Comparison of ENCODE assay signal across 1 cellular context in the genomic region with DNA sequence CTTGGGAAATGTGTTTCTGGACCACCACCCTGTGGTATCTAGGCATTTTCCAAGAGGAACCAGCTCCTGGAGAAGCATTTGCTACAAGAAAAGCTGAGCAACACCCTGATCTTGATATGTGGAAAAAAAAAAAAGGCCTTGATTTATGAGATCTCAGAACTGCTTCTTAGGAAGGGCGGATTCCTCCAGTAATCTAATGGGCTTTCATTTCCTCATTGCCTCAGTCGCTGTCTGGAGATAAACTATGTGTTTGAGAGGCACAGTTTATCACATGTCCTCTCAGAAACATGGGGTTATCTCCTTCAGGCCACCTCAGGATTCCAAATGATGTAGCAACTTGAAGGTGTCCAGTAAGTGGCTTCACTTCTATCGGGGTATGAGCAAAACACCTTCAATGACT.
TF ChIP-seq lines count a peak whose summit lies in the region.

No MANE protein-coding gene starts in this region.

TF ChIP-seq in K562, 482 proteins besides CTCF, POLR2A, EP300 and RAD21 (continued from another document and continues in another):
- TF ChIP-seq RBM14 (IDR thresholded peaks at IDR 0.05; ENCODE audit: borderline replicate concordance, insufficient read depth, low read depth, low read length) (no peak), GABPB1 (CRISPR knock-in tag; IDR thresholded peaks at IDR 0.05) (no peak), EP400 (IDR thresholded peaks at IDR 0.05) (no peak), ELF2 (CRISPR knock-in tag; IDR thresholded peaks at IDR 0.05) (no peak), HDAC1 (IDR thresholded peaks at IDR 0.05) (no peak), NEUROD1 (IDR thresholded peaks at IDR 0.05; ENCODE audit: borderline replicate concordance, low read depth, low read length, partially characterized antibody) (no peak), KLF10 (CRISPR knock-in tag; IDR thresholded peaks at IDR 0.05) (no peak), DPF2 (IDR thresholded peaks at IDR 0.05) (no peak), SRSF3 (IDR thresholded peaks at IDR 0.05; ENCODE audit: insufficient read depth, low read length) (no peak), TEAD1 (CRISPR knock-in tag; IDR thresholded peaks at IDR 0.05) (0 out of 4 replicates have a peak, but pooled peaks of 1 of the 2 experiments have one; percentile 17), SMARCA5 (IDR thresholded peaks at IDR 0.05) (no peak), MEIS2 (IDR thresholded peaks at IDR 0.05; ENCODE audit: partially characterized antibody) (peak; percentile 88), LEF1 (IDR thresholded peaks at IDR 0.05) (no peak), ZC3H11A (IDR thresholded peaks at IDR 0.05; ENCODE audit: low read depth, low read length) (no peak), HDAC3 (IDR thresholded peaks at IDR 0.05; ENCODE audit: borderline replicate concordance, partially characterized antibody) (no peak), ZKSCAN8 (CRISPR knock-in tag; IDR thresholded peaks at IDR 0.05) (0 out of 2 replicates have a peak, but pooled peaks have one; percentile 36), NCOA2 (IDR thresholded peaks at IDR 0.05; ENCODE audit: partially characterized antibody in 2 of 2) (no peak), CCNT2 (IDR thresholded peaks at IDR 0.05; ENCODE audit: borderline replicate concordance, extremely low read depth, insufficient read length, low read depth, low read length) (peak; percentile 20), TEAD2 (tag; IDR thresholded peaks at IDR 0.05) (no peak), RCOR1 (IDR thresholded peaks at IDR 0.05; ENCODE audit: borderline replicate concordance in 1 of 2, low read depth in 2 of 2, low read length in 2 of 2) (peak in 1 of 2 experiments; percentile 78; a peak in 1 of 4 replicates), RHOXF2B (CRISPR knock-in tag; conservative IDR thresholded peaks at IDR 0.05) (no peak), ETV1 (tag; conservative IDR thresholded peaks at IDR 0.05; ENCODE audit: low read depth) (0 out of 2 replicates have a peak, but pooled peaks have one; percentile 33), ZNF766 (CRISPR knock-in tag; conservative IDR thresholded peaks at IDR 0.05) (0 out of 2 replicates have a peak, but pooled peaks have one; percentile 11), ZNF551 (CRISPR knock-in tag; IDR thresholded peaks at IDR 0.05) (no peak), HSF4 (CRISPR knock-in tag; IDR thresholded peaks at IDR 0.05; ENCODE audit: borderline replicate concordance) (no peak), TAL1 (IDR thresholded peaks at IDR 0.05) (peak; percentile 38), SREBF2 (CRISPR knock-in tag; IDR thresholded peaks at IDR 0.05) (no peak), MCM2 (IDR thresholded peaks at IDR 0.05; ENCODE audit: low read depth) (no peak), ZKSCAN1 (IDR thresholded peaks at IDR 0.05; ENCODE audit: low read depth, low read length) (no peak), ZNF780A (CRISPR knock-in tag; IDR thresholded peaks at IDR 0.05) (no peak), KHSRP (IDR thresholded peaks at IDR 0.05) (no peak)
- TF ChIP-seq, protein P1, sequence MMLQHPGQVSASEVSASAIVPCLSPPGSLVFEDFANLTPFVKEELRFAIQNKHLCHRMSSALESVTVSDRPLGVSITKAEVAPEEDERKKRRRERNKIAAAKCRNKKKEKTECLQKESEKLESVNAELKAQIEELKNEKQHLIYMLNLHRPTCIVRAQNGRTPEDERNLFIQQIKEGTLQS (IDR thresholded peaks at IDR 0.05): no peak
- TF ChIP-seq, protein P1 (CRISPR knock-in tag; conservative IDR thresholded peaks at IDR 0.05): no peak
- TF ChIP-seq, protein P2, sequence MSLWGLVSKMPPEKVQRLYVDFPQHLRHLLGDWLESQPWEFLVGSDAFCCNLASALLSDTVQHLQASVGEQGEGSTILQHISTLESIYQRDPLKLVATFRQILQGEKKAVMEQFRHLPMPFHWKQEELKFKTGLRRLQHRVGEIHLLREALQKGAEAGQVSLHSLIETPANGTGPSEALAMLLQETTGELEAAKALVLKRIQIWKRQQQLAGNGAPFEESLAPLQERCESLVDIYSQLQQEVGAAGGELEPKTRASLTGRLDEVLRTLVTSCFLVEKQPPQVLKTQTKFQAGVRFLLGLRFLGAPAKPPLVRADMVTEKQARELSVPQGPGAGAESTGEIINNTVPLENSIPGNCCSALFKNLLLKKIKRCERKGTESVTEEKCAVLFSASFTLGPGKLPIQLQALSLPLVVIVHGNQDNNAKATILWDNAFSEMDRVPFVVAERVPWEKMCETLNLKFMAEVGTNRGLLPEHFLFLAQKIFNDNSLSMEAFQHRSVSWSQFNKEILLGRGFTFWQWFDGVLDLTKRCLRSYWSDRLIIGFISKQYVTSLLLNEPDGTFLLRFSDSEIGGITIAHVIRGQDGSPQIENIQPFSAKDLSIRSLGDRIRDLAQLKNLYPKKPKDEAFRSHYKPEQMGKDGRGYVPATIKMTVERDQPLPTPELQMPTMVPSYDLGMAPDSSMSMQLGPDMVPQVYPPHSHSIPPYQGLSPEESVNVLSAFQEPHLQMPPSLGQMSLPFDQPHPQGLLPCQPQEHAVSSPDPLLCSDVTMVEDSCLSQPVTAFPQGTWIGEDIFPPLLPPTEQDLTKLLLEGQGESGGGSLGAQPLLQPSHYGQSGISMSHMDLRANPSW (CRISPR knock-in tag; IDR thresholded peaks at IDR 0.05): no peak
- TF ChIP-seq, protein P3, sequence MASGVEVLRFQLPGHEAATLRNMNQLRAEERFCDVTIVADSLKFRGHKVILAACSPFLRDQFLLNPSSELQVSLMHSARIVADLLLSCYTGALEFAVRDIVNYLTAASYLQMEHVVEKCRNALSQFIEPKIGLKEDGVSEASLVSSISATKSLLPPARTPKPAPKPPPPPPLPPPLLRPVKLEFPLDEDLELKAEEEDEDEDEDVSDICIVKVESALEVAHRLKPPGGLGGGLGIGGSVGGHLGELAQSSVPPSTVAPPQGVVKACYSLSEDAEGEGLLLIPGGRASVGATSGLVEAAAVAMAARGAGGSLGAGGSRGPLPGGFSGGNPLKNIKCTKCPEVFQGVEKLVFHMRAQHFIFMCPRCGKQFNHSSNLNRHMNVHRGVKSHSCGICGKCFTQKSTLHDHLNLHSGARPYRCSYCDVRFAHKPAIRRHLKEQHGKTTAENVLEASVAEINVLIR (CRISPR knock-in tag; IDR thresholded peaks at IDR 0.05): no peak
- TF ChIP-seq, protein P4, sequence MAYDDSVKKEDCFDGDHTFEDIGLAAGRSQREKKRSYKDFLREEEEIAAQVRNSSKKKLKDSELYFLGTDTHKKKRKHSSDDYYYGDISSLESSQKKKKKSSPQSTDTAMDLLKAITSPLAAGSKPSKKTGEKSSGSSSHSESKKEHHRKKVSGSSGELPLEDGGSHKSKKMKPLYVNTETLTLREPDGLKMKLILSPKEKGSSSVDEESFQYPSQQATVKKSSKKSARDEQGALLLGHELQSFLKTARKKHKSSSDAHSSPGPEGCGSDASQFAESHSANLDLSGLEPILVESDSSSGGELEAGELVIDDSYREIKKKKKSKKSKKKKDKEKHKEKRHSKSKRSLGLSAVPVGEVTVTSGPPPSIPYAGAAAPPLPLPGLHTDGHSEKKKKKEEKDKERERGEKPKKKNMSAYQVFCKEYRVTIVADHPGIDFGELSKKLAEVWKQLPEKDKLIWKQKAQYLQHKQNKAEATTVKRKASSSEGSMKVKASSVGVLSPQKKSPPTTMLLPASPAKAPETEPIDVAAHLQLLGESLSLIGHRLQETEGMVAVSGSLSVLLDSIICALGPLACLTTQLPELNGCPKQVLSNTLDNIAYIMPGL (CRISPR knock-in tag; IDR thresholded peaks at IDR 0.05): no peak
- TF ChIP-seq, protein P5, sequence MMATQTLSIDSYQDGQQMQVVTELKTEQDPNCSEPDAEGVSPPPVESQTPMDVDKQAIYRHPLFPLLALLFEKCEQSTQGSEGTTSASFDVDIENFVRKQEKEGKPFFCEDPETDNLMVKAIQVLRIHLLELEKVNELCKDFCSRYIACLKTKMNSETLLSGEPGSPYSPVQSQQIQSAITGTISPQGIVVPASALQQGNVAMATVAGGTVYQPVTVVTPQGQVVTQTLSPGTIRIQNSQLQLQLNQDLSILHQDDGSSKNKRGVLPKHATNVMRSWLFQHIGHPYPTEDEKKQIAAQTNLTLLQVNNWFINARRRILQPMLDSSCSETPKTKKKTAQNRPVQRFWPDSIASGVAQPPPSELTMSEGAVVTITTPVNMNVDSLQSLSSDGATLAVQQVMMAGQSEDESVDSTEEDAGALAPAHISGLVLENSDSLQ (IDR thresholded peaks at IDR 0.05): peak; percentile 31; the same call in 1 of the 2 replicates
- TF ChIP-seq, protein P6, sequence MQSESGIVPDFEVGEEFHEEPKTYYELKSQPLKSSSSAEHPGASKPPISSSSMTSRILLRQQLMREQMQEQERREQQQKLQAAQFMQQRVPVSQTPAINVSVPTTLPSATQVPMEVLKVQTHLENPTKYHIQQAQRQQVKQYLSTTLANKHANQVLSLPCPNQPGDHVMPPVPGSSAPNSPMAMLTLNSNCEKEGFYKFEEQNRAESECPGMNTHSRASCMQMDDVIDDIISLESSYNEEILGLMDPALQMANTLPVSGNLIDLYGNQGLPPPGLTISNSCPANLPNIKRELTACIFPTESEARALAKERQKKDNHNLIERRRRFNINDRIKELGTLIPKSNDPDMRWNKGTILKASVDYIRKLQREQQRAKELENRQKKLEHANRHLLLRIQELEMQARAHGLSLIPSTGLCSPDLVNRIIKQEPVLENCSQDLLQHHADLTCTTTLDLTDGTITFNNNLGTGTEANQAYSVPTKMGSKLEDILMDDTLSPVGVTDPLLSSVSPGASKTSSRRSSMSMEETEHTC (IDR thresholded peaks at IDR 0.05): no peak
- TF ChIP-seq, protein P7, sequence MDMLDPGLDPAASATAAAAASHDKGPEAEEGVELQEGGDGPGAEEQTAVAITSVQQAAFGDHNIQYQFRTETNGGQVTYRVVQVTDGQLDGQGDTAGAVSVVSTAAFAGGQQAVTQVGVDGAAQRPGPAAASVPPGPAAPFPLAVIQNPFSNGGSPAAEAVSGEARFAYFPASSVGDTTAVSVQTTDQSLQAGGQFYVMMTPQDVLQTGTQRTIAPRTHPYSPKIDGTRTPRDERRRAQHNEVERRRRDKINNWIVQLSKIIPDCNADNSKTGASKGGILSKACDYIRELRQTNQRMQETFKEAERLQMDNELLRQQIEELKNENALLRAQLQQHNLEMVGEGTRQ (CRISPR knock-in tag; IDR thresholded peaks at IDR 0.05): 0 out of 2 replicates have a peak, but pooled peaks have one; percentile 2
- TF ChIP-seq, protein P8, sequence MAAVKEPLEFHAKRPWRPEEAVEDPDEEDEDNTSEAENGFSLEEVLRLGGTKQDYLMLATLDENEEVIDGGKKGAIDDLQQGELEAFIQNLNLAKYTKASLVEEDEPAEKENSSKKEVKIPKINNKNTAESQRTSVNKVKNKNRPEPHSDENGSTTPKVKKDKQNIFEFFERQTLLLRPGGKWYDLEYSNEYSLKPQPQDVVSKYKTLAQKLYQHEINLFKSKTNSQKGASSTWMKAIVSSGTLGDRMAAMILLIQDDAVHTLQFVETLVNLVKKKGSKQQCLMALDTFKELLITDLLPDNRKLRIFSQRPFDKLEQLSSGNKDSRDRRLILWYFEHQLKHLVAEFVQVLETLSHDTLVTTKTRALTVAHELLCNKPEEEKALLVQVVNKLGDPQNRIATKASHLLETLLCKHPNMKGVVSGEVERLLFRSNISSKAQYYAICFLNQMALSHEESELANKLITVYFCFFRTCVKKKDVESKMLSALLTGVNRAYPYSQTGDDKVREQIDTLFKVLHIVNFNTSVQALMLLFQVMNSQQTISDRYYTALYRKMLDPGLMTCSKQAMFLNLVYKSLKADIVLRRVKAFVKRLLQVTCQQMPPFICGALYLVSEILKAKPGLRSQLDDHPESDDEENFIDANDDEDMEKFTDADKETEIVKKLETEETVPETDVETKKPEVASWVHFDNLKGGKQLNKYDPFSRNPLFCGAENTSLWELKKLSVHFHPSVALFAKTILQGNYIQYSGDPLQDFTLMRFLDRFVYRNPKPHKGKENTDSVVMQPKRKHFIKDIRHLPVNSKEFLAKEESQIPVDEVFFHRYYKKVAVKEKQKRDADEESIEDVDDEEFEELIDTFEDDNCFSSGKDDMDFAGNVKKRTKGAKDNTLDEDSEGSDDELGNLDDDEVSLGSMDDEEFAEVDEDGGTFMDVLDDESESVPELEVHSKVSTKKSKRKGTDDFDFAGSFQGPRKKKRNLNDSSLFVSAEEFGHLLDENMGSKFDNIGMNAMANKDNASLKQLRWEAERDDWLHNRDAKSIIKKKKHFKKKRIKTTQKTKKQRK (IDR thresholded peaks at IDR 0.05; ENCODE audit: borderline replicate concordance, low read depth, low read length): no peak
- TF ChIP-seq, protein P9, sequence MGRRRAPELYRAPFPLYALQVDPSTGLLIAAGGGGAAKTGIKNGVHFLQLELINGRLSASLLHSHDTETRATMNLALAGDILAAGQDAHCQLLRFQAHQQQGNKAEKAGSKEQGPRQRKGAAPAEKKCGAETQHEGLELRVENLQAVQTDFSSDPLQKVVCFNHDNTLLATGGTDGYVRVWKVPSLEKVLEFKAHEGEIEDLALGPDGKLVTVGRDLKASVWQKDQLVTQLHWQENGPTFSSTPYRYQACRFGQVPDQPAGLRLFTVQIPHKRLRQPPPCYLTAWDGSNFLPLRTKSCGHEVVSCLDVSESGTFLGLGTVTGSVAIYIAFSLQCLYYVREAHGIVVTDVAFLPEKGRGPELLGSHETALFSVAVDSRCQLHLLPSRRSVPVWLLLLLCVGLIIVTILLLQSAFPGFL (CRISPR knock-in tag; IDR thresholded peaks at IDR 0.05): no peak
- TF ChIP-seq, protein P10, sequence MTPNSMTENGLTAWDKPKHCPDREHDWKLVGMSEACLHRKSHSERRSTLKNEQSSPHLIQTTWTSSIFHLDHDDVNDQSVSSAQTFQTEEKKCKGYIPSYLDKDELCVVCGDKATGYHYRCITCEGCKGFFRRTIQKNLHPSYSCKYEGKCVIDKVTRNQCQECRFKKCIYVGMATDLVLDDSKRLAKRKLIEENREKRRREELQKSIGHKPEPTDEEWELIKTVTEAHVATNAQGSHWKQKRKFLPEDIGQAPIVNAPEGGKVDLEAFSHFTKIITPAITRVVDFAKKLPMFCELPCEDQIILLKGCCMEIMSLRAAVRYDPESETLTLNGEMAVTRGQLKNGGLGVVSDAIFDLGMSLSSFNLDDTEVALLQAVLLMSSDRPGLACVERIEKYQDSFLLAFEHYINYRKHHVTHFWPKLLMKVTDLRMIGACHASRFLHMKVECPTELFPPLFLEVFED (CRISPR knock-in tag; conservative IDR thresholded peaks at IDR 0.05): no peak
- TF ChIP-seq, protein P11, sequence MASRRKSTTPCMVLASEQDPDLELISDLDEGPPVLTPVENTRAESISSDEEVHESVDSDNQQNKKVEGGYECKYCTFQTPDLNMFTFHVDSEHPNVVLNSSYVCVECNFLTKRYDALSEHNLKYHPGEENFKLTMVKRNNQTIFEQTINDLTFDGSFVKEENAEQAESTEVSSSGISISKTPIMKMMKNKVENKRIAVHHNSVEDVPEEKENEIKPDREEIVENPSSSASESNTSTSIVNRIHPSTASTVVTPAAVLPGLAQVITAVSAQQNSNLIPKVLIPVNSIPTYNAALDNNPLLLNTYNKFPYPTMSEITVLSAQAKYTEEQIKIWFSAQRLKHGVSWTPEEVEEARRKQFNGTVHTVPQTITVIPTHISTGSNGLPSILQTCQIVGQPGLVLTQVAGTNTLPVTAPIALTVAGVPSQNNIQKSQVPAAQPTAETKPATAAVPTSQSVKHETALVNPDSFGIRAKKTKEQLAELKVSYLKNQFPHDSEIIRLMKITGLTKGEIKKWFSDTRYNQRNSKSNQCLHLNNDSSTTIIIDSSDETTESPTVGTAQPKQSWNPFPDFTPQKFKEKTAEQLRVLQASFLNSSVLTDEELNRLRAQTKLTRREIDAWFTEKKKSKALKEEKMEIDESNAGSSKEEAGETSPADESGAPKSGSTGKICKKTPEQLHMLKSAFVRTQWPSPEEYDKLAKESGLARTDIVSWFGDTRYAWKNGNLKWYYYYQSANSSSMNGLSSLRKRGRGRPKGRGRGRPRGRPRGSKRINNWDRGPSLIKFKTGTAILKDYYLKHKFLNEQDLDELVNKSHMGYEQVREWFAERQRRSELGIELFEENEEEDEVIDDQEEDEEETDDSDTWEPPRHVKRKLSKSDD (conservative IDR thresholded peaks at IDR 0.05; ENCODE audit: low read length): no peak
